Comparison of ENCODE assay signal across 1 cellular context in the genomic region with DNA sequence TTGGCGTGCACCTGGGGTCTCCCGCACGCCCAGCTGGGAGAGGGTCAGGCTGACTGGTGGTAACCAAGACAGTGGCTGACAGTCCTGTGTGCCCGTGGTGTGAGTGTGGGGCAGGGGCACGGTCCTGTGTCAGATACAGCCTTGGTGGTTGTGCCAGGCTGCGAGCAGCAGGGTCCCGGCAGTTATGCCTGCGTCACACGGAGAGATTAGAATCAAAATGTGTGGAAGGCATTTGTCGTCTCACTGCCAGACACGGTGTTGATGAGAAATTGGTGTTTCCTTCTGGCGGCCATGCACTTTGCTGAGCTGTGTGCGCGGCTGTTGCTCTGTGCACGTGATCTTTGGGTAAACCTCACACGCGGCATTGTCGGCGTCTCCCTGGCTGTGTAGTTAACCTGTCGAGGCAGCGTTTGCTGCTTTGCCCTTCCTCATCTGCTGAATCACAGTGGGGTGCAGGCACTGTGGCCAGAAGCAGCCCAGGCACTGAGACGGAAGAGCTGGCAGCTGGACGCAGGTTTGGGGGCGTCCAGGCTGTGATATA.
TF ChIP-seq lines count a peak whose summit lies in the region.

No MANE protein-coding gene starts in this region.

TF ChIP-seq in HepG2, 621 proteins besides CTCF, POLR2A, EP300 and RAD21 (continued from another document):
- TF ChIP-seq, protein P1, sequence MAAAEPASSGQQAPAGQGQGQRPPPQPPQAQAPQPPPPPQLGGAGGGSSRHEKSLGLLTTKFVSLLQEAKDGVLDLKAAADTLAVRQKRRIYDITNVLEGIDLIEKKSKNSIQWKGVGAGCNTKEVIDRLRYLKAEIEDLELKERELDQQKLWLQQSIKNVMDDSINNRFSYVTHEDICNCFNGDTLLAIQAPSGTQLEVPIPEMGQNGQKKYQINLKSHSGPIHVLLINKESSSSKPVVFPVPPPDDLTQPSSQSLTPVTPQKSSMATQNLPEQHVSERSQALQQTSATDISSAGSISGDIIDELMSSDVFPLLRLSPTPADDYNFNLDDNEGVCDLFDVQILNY (CRISPR knock-in tag; conservative IDR thresholded peaks at IDR 0.05) = no peak
- TF ChIP-seq PAF1 (CRISPR knock-in tag; IDR thresholded peaks at IDR 0.05) (no peak), ZNF317 (CRISPR knock-in tag; IDR thresholded peaks at IDR 0.05) (no peak), ZNF737 (CRISPR knock-in tag; IDR thresholded peaks at IDR 0.05; ENCODE audit: borderline replicate concordance) (no peak), SNRNP70 (IDR thresholded peaks at IDR 0.05; ENCODE audit: low read depth, low read length) (no peak), EHMT2 (IDR thresholded peaks at IDR 0.05; ENCODE audit: borderline replicate concordance, low read depth, low read length) (no peak), ARNT2 (CRISPR knock-in tag; IDR thresholded peaks at IDR 0.05; ENCODE audit: low read depth) (no peak), SP4 (CRISPR knock-in tag; IDR thresholded peaks at IDR 0.05) (no peak), MTA3 (CRISPR knock-in tag; IDR thresholded peaks at IDR 0.05) (no peak), SALL2 (CRISPR knock-in tag; IDR thresholded peaks at IDR 0.05) (no peak), RFX5 (IDR thresholded peaks at IDR 0.05; ENCODE audit: low read depth, low read length) (no peak)
- TF ChIP-seq, protein P2, sequence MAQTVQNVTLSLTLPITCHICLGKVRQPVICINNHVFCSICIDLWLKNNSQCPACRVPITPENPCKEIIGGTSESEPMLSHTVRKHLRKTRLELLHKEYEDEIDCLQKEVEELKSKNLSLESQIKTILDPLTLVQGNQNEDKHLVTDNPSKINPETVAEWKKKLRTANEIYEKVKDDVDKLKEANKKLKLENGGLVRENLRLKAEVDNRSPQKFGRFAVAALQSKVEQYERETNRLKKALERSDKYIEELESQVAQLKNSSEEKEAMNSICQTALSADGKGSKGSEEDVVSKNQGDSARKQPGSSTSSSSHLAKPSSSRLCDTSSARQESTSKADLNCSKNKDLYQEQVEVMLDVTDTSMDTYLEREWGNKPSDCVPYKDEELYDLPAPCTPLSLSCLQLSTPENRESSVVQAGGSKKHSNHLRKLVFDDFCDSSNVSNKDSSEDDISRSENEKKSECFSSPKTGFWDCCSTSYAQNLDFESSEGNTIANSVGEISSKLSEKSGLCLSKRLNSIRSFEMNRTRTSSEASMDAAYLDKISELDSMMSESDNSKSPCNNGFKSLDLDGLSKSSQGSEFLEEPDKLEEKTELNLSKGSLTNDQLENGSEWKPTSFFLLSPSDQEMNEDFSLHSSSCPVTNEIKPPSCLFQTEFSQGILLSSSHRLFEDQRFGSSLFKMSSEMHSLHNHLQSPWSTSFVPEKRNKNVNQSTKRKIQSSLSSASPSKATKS (CRISPR knock-in tag; IDR thresholded peaks at IDR 0.05) = no peak
